Comparison of ENCODE assay signal across 18 cellular contexts in the genomic region with DNA sequence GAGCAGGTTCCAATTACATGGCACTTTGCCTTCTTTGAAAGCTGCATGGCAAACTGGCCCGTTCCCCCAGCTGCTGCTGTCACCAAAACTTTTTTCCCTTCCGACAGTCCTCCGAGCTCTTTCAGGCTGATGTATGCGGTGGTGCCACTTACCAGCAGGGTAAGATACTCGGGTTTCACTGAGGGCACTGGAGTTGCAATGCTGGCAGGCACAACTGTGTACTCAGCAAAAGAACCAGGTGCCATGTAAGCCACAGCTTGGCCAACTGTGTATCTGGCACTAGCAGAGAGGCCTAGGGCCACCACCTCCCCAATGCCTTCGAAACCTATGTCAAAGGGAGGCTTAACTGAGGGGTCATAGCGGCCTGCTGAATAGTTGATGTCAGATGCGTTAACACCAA. TPM values are rescaled to one million over a fixed set of nuclear protein-coding genes. Genes with fewer than 3 reads are reported as not detected.
DNase-seq lines count a peak whose midpoint lies in the region; ATAC-seq and TF ChIP-seq lines count a peak whose summit lies in the region.
"Had no signal": no experiment of that assay in that cellular context is flagged by ENCODE, and none has a peak within 500 bp of the region (broad histone marks: within the 10 kb centered on the region; RNA-seq: fewer than 3 reads in every experiment).

No MANE protein-coding gene starts in this region.

- H3K4me3 ChIP-seq in mesenchymal stem cell (ENCODE audit: insufficient read depth in 1 of 2, low read depth in 1 of 2, low read length in 2 of 2) = no peak overlapping the region
- H3K4me3 ChIP-seq in thoracic aorta = peak overlapping the region; percentile 45
- no peak overlapping the region for H3K4me3 ChIP-seq in suprapubic skin
- H3K4me3 ChIP-seq: upper lobe of left lung had no signal

- H3K36me3 ChIP-seq in mesenchymal stem cell (ENCODE audit: control insufficient read depth in 1 of 2, insufficient read depth in 2 of 2, low read depth in 1 of 2, low read length in 2 of 2) (peaks cover 8 to 13% of the 10 kb centered on the region in 2 experiments), thoracic aorta (no peaks in the 10 kb centered on the region), suprapubic skin (peaks cover 6% of the 10 kb centered on the region)
- H3K36me3 ChIP-seq: brain microvascular endothelial cell had no signal

- peak overlapping the region; percentile 89 for H3K9ac ChIP-seq in mesenchymal stem cell (ENCODE audit: low read length)

- TF ChIP-seq POLR2A in suprapubic skin (IDR thresholded peaks at IDR 0.05) = no peak

- H3K27ac ChIP-seq in angular gyrus (ENCODE audit: low read depth, low read length) (peak overlapping the region; percentile 55), mesenchymal stem cell (ENCODE audit: low read length, poor library complexity, severe bottlenecking) (no peak overlapping the region), thoracic aorta (peak overlapping the region in 1 of 2 donors; percentile 48), suprapubic skin (no peak overlapping the region)
- H3K27ac ChIP-seq: brain microvascular endothelial cell, upper lobe of left lung had no signal

- H3K79me1 ChIP-seq in mesenchymal stem cell (replicated peaks; ENCODE audit: low read length, poor library complexity, severe bottlenecking) = peaks cover 23% of the 10 kb centered on the region

- no peak for ATAC-seq in thoracic aorta (ENCODE audit: insufficient number of reproducible peaks, low FRiP score, low read depth)
- ATAC-seq: HCT116 had no signal

- DNase-seq in NCI-H2081 (lab: John Stamatoyannopoulos, UW) (peak; percentile 73 to 85), NCI-H2081 treated with DMSO at 0.1 percent for 48 hours (lab: John Stamatoyannopoulos, UW) (no peak), mesenchymal stem cell (no peak), thoracic aorta (ENCODE audit: low spot score) (no peak), suprapubic skin (ENCODE audit: low spot score in 2 of 2) (no peak), DMS114 treated with DMSO at 0.1 percent for 48 hours (lab: John Stamatoyannopoulos, UW; ENCODE audit: unreplicated experiment) (no peak)
- no peak for DNase-seq in NK-92 treated with Interleukin-12 subunit alpha and Interleukin-12 subunit beta, amount 100 ng/mL, for 24 hours (lab: John Stamatoyannopoulos, UW)
- DNase-seq: activated CD4-positive, alpha-beta T cell treated with anti-CD3 and anti-CD28 coated beads for 4 hours; activated CD8-positive, alpha-beta memory T cell treated with anti-CD3 and anti-CD28 coated beads, Interleukin-2, amount 50 U/mL, for 48 hours; activated naive CD4-positive, alpha-beta T cell treated with anti-CD3 and anti-CD28 coated beads, Interleukin-2, amount 10 ng/mL, durations not matched to agents 7 days and 5 days; brain microvascular endothelial cell; DND-41; hypothalamus; NCI-H1048; T-helper 9 cell; upper lobe of left lung had no signal

- H4K8ac ChIP-seq in mesenchymal stem cell (ENCODE audit: low read length) = no peak overlapping the region

- H3K14ac ChIP-seq in mesenchymal stem cell (ENCODE audit: low read length in 2 of 2) = no peak overlapping the region

- no peak overlapping the region for H2AFZ ChIP-seq in mesenchymal stem cell (ENCODE audit: low read depth, low read length)

- H3K27me3 ChIP-seq in mesenchymal stem cell (ENCODE audit: control insufficient read depth in 1 of 2, insufficient read depth in 1 of 2, low read length in 2 of 2) (peaks cover 0 to 35% of the 10 kb centered on the region in 2 experiments), thoracic aorta (replicated peaks; ENCODE audit: insufficient read depth) (no peaks in the 10 kb centered on the region), suprapubic skin (no peaks in the 10 kb centered on the region)
- H3K27me3 ChIP-seq: brain microvascular endothelial cell, upper lobe of left lung had no signal

- no peak overlapping the region for H2BK12ac ChIP-seq in mesenchymal stem cell (ENCODE audit: low read length in 2 of 2)

- TF ChIP-seq CTCF in thoracic aorta (IDR thresholded peaks at IDR 0.05) (no peak), suprapubic skin (IDR thresholded peaks at IDR 0.05) (no peak)

- H3K18ac ChIP-seq in mesenchymal stem cell (ENCODE audit: low read depth in 1 of 2, low read length in 2 of 2) = no peak overlapping the region

- TF ChIP-seq EP300 in suprapubic skin (IDR thresholded peaks at IDR 0.05) = no peak

- no peak overlapping the region for H3K4me2 ChIP-seq in mesenchymal stem cell (ENCODE audit: low read length, poor library complexity, severe bottlenecking)

- H3K9me3 ChIP-seq in mesenchymal stem cell (ENCODE audit: control insufficient read depth, low read length) (no peaks in the 10 kb centered on the region), thoracic aorta (no peaks in the 10 kb centered on the region), suprapubic skin (no peaks in the 10 kb centered on the region)
- H3K9me3 ChIP-seq: upper lobe of left lung had no signal

- H3K23ac ChIP-seq in mesenchymal stem cell (ENCODE audit: low read length in 2 of 2) = no peak overlapping the region

- no peak overlapping the region for H2BK120ac ChIP-seq in mesenchymal stem cell (ENCODE audit: low read depth, low read length)

- H2BK5ac ChIP-seq in mesenchymal stem cell (ENCODE audit: low read depth, low read length, poor library complexity, severe bottlenecking) = no peak overlapping the region

- H3K4ac ChIP-seq in mesenchymal stem cell (ENCODE audit: low read depth in 1 of 2, low read length in 2 of 2) = no peak overlapping the region

- H2AK5ac ChIP-seq in mesenchymal stem cell (ENCODE audit: low read length, severe bottlenecking) = no peak overlapping the region

- H4K91ac ChIP-seq in mesenchymal stem cell (ENCODE audit: low read length) = no peak overlapping the region

- H2BK15ac ChIP-seq in mesenchymal stem cell (ENCODE audit: low read depth, poor library complexity, severe bottlenecking) = no peak overlapping the region

- H3K4me1 ChIP-seq in mesenchymal stem cell (ENCODE audit: control insufficient read depth, insufficient read depth, low read depth, low read length) = peaks cover 18% of the 10 kb centered on the region
- H3K4me1 ChIP-seq in thoracic aorta (ENCODE audit: control insufficient read depth in 1 of 2, low read depth in 2 of 2) = peaks cover 22 to 62% of the 10 kb centered on the region in 2 donors
- H3K4me1 ChIP-seq in suprapubic skin = peaks cover 86% of the 10 kb centered on the region

- 94% methylated on average over 7 of the region's 8 CpGs for WGBS in mesenchymal stem cell
- 78% methylated on average over 8 of the region's 8 CpGs for WGBS in suprapubic skin

RNA-seq across cellular contexts. Expression of gene PTGR3, which starts 7.0 kb away (rescaled TPM):
- polyA plus RNA-seq in mesenchymal stem cell (2013, experiment 1 of 2) = 4.5 TPM
- 4.7 TPM for polyA plus RNA-seq in mesenchymal stem cell (2013, experiment 2 of 2)
- total RNA-seq in thoracic aorta = 10 to 100 TPM; 11.2 to 21.7 TPM
- 10 to 100 TPM; 14.0 to 20.4 (median 15.5) TPM for total RNA-seq in suprapubic skin

RNA-seq across cellular contexts. Expression of gene TSHZ1, which starts 8.7 kb away (rescaled TPM):
- 4.9 TPM for polyA plus RNA-seq in mesenchymal stem cell (2013, experiment 1 of 2)
- 4.4 TPM for polyA plus RNA-seq in mesenchymal stem cell (2013, experiment 2 of 2)
- 10 to 100 TPM; 13.9 to 17.4 TPM for total RNA-seq in thoracic aorta
- 10 to 100 TPM; 15.2 to 24.5 (median 20.3) TPM for total RNA-seq in suprapubic skin

Comparison
In these comparisons a context has a peak if more than half of its experiments do, and no peak if none do; other contexts are left out.
1. DNase-seq: peak in NCI-H2081 (2 of 2); none in NCI-H2081 treated with DMSO at 0.1 percent for 48 hours (single experiment), mesenchymal stem cell (single experiment), thoracic aorta (single experiment), suprapubic skin (0 of 2), DMS114 treated with DMSO at 0.1 percent for 48 hours (single experiment) and NK-92 treated with Interleukin-12 subunit alpha and Interleukin-12 subunit beta, amount 100 ng/mL, for 24 hours (single experiment).